Comparison of ENCODE assay signal across 11 cellular contexts in the genomic region with DNA sequence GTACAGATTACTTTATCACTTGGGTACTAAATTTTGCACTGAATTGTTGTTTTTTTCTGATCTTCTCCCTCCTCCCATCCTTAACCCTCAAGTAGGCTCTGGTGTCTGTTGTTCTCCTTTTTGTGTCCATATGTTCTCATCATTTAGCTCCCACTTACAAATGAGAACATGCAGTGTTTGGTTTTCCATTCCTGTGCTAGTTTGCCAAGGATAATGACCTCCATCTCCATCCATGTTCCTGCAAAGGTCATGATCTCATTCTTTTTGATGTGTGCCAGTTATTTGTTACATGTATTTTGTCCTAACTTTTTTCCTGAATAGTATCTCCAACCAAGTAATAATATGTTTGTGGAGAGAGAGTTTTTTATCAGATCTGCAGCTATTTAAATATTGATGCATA. TPM values are rescaled to one million over a fixed set of nuclear protein-coding genes. Genes with fewer than 3 reads are reported as not detected.
"Had no signal": no experiment of that assay in that cellular context is flagged by ENCODE, and none has a peak within 500 bp of the region (broad histone marks: within the 10 kb centered on the region; RNA-seq: fewer than 3 reads in every experiment).

No MANE protein-coding gene starts in this region.

- H3K9me3 ChIP-seq: HAP-1 had no signal

- H3K9ac ChIP-seq: GM23248 had no signal

- H3K27ac ChIP-seq: GM23248 had no signal

- H3K36me3 ChIP-seq: HAP-1 had no signal

- DNase-seq: GM23248, GOT3, H7, H9, HCEC 1CT, HFFc6 had no signal

- H2AFZ ChIP-seq: GM23248, GM23338 had no signal

- FAIRE-seq: H1, H54 had no signal

- ATAC-seq: GM23338, HCT116 had no signal

- H3K4me3 ChIP-seq: GM23248, GM23338, HAP-1 had no signal

- H3K4me1 ChIP-seq: HAP-1 had no signal

- H3K4me2 ChIP-seq: GM23338 had no signal

RNA-seq across cellular contexts. Expression of a gene that starts 44.2 kb away (rescaled TPM):
- total RNA-seq: GM23338, H1, H7 had no signal
